ENCODE assay signal across 1 cellular context in the genomic region with DNA sequence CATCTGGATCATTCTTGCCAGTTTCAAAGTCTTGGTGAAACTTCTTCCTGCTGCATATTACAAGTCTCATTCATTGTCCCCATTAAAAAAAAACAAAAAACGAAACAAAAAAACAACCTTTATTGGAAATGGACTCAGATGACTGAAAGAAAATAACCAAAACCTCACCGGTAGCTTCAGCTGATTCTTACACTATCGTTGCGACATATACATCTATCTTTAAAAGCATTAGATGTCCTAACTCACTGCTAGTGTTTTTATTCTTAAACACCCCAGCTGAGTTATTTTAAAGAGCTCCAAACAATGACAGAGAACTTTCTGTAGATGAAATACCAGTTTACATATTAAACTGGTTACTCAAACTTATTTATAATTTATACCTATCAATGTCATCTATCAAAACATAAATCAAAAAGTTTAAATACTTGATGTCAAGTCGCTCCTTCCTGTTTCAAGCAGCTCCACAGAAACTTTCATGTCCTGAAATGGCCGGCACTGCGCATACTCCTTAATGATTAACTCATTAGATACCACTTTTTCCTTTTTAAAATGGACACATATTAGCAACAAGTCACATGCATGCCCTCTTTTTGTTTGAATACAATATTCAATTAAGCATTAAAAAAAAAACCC.
TF ChIP-seq lines count a peak whose summit lies in the region.

No MANE protein-coding gene starts in this region.

TF ChIP-seq in GM23338, 12 proteins besides CTCF, POLR2A, EP300 and RAD21 (continued from another document):
- TF ChIP-seq, protein P1, sequence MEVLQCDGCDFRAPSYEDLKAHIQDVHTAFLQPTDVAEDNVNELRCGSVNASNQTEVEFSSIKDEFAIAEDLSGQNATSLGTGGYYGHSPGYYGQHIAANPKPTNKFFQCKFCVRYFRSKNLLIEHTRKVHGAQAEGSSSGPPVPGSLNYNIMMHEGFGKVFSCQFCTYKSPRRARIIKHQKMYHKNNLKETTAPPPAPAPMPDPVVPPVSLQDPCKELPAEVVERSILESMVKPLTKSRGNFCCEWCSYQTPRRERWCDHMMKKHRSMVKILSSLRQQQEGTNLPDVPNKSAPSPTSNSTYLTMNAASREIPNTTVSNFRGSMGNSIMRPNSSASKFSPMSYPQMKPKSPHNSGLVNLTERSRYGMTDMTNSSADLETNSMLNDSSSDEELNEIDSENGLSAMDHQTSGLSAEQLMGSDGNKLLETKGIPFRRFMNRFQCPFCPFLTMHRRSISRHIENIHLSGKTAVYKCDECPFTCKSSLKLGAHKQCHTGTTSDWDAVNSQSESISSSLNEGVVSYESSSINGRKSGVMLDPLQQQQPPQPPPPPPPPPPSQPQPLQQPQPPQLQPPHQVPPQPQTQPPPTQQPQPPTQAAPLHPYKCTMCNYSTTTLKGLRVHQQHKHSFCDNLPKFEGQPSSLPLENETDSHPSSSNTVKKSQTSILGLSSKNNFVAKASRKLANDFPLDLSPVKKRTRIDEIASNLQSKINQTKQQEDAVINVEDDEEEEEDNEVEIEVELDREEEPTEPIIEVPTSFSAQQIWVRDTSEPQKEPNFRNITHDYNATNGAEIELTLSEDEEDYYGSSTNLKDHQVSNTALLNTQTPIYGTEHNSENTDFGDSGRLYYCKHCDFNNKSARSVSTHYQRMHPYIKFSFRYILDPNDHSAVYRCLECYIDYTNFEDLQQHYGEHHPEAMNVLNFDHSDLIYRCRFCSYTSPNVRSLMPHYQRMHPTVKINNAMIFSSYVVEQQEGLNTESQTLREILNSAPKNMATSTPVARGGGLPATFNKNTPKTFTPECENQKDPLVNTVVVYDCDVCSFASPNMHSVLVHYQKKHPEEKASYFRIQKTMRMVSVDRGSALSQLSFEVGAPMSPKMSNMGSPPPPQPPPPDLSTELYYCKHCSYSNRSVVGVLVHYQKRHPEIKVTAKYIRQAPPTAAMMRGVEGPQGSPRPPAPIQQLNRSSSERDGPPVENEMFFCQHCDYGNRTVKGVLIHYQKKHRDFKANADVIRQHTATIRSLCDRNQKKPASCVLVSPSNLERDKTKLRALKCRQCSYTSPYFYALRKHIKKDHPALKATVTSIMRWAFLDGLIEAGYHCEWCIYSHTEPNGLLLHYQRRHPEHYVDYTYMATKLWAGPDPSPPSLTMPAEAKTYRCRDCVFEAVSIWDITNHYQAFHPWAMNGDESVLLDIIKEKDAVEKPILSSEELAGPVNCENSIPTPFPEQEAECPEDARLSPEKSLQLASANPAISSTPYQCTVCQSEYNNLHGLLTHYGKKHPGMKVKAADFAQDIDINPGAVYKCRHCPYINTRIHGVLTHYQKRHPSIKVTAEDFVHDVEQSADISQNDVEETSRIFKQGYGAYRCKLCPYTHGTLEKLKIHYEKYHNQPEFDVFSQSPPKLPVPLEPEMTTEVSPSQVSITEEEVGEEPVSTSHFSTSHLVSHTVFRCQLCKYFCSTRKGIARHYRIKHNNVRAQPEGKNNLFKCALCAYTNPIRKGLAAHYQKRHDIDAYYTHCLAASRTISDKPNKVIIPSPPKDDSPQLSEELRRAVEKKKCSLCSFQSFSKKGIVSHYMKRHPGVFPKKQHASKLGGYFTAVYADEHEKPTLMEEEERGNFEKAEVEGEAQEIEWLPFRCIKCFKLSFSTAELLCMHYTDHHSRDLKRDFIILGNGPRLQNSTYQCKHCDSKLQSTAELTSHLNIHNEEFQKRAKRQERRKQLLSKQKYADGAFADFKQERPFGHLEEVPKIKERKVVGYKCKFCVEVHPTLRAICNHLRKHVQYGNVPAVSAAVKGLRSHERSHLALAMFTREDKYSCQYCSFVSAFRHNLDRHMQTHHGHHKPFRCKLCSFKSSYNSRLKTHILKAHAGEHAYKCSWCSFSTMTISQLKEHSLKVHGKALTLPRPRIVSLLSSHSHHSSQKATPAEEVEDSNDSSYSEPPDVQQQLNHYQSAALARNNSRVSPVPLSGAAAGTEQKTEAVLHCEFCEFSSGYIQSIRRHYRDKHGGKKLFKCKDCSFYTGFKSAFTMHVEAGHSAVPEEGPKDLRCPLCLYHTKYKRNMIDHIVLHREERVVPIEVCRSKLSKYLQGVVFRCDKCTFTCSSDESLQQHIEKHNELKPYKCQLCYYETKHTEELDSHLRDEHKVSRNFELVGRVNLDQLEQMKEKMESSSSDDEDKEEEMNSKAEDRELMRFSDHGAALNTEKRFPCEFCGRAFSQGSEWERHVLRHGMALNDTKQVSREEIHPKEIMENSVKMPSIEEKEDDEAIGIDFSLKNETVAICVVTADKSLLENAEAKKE (CRISPR knock-in tag; IDR thresholded peaks at IDR 0.05): no peak
- TF ChIP-seq, protein P2, sequence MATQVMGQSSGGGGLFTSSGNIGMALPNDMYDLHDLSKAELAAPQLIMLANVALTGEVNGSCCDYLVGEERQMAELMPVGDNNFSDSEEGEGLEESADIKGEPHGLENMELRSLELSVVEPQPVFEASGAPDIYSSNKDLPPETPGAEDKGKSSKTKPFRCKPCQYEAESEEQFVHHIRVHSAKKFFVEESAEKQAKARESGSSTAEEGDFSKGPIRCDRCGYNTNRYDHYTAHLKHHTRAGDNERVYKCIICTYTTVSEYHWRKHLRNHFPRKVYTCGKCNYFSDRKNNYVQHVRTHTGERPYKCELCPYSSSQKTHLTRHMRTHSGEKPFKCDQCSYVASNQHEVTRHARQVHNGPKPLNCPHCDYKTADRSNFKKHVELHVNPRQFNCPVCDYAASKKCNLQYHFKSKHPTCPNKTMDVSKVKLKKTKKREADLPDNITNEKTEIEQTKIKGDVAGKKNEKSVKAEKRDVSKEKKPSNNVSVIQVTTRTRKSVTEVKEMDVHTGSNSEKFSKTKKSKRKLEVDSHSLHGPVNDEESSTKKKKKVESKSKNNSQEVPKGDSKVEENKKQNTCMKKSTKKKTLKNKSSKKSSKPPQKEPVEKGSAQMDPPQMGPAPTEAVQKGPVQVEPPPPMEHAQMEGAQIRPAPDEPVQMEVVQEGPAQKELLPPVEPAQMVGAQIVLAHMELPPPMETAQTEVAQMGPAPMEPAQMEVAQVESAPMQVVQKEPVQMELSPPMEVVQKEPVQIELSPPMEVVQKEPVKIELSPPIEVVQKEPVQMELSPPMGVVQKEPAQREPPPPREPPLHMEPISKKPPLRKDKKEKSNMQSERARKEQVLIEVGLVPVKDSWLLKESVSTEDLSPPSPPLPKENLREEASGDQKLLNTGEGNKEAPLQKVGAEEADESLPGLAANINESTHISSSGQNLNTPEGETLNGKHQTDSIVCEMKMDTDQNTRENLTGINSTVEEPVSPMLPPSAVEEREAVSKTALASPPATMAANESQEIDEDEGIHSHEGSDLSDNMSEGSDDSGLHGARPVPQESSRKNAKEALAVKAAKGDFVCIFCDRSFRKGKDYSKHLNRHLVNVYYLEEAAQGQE (IDR thresholded peaks at IDR 0.05; ENCODE audit: unreplicated experiment): no peak
- TF ChIP-seq, protein P3, sequence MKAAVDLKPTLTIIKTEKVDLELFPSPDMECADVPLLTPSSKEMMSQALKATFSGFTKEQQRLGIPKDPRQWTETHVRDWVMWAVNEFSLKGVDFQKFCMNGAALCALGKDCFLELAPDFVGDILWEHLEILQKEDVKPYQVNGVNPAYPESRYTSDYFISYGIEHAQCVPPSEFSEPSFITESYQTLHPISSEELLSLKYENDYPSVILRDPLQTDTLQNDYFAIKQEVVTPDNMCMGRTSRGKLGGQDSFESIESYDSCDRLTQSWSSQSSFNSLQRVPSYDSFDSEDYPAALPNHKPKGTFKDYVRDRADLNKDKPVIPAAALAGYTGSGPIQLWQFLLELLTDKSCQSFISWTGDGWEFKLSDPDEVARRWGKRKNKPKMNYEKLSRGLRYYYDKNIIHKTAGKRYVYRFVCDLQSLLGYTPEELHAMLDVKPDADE (IDR thresholded peaks at IDR 0.05): no peak
- TF ChIP-seq JUNB (IDR thresholded peaks at IDR 0.05; ENCODE audit: unreplicated experiment): no peak
- no peak for TF ChIP-seq NANOG (IDR thresholded peaks at IDR 0.05; ENCODE audit: borderline replicate concordance)
